In the genomic region with DNA sequence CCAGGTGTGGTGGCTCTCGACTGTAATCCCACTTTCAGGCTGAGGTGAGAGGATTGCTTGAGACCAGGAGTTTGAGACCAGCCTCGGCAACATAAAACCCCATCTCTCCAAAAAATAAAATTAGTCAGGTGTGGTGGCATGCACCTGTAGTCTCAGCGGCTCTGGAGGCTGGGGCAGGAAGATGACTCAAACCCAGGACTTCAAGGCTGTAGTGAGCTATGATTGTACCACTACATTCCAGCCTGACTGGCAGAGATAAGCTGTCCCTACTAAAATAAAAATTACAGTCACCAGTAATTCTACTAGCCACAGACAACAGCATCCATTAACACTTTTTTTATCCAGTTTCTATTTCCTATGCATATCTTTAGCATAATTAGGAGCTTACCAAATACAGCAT, we compare ENCODE assay signal across 20 cellular contexts.
DNase-seq lines count a peak whose midpoint lies in the region; ATAC-seq, FAIRE-seq and TF ChIP-seq lines count a peak whose summit lies in the region.
"Had no signal": no experiment of that assay in that cellular context is flagged by ENCODE, and none has a peak within 500 bp of the region (broad histone marks: within the 10 kb centered on the region; RNA-seq: fewer than 3 reads in every experiment).

No MANE protein-coding gene starts in this region.

- no peak for DNase-seq in activated CD4-positive, CD25-positive, alpha-beta regulatory T cell treated with anti-CD3 and anti-CD28 coated beads, Interleukin-2, amount 50 U/mL, for 72 hours
- DNase-seq in A172 (ENCODE audit: low spot score) = peak; percentile 78
- peak; percentile 7 for DNase-seq in PC-3
- DNase-seq in endothelial cell of umbilical vein (ENCODE audit: low read depth, low spot score) = peak; percentile 13
- no peak for DNase-seq in SHP77 treated with DMSO at 0.1 percent for 48 hours (lab: John Stamatoyannopoulos, UW)
- no peak for DNase-seq in GOT3 (lab: John Stamatoyannopoulos, UW)
- DNase-seq: CD4-positive, alpha-beta T cell; KG1; MM.1S; NCI-H2029; Peyer's patch; SK-N-SH had no signal

- no peaks in the 10 kb centered on the region for H3F3A ChIP-seq in PC-3 (ENCODE audit: low read length, unreplicated experiment)

- dilution Hi-C loops in endothelial cell of umbilical vein (cut with MboI; ENCODE audit: extremely low pct_ligation_motif_present, low sequenced_read_pairs) = no loop called here

- CTCF ChIA-PET in PC-3 (lab: Charles Lee) (no interaction called here), endothelial cell of umbilical vein (lab: Charles Lee) (interaction anchor here (0.9 to 1.5 kb wide), 3 partner anchors 11 to 54 kb away, joined by 3 to 6 read pairs (median 3); no protein-coding TSS in a partner anchor)

- H3K4me2 ChIP-seq in PC-3 (ENCODE audit: low read length) (no peak overlapping the region), endothelial cell of umbilical vein (ENCODE audit: insufficient read depth, low read length) (no peak overlapping the region)
- H3K4me2 ChIP-seq: BLaER1 treated with 17β-estradiol and CSF1 and Interleukin-3, amounts not matched to agents 10 nM and 100 nM; GM23338; SK-N-SH had no signal

- H3K4me3 ChIP-seq in PC-3 (ENCODE audit: low read length) (no peak overlapping the region), endothelial cell of umbilical vein (replicated peaks in 1 of 3; ENCODE audit: insufficient read depth in 1 of 3, low read depth in 1 of 3, low read length in 3 of 3) (no peak overlapping the region)
- H3K4me3 ChIP-seq: BLaER1 treated with 17β-estradiol and CSF1 and Interleukin-3, amounts not matched to agents 10 nM and 100 nM; GM23338; HAP-1; Peyer's patch had no signal

- no peak overlapping the region for H3K27ac ChIP-seq in PC-3 (ENCODE audit: low read length)
- no peak overlapping the region for H3K27ac ChIP-seq in endothelial cell of umbilical vein (ENCODE audit: insufficient read depth, low read depth, low read length)
- H3K27ac ChIP-seq: 22Rv1; BLaER1 treated with 17β-estradiol and CSF1 and Interleukin-3, amounts not matched to agents 10 nM and 100 nM; Peyer's patch had no signal

- POLR2A ChIA-PET in PC-3 (lab: Charles Lee; ENCODE audit: unreplicated experiment) (no interaction called here), endothelial cell of umbilical vein (lab: Charles Lee) (no interaction called here)

- ATAC-seq in activated CD4-positive, CD25-positive, alpha-beta regulatory T cell treated with anti-CD3 and anti-CD28 coated beads, Interleukin-2, amount 50 U/mL, for 24 hours = peak; percentile 64 to 70
- ATAC-seq in PC-3 (no peak), GM18907 (IDR thresholded peaks at IDR 0.05; ENCODE audit: unreplicated experiment) (no peak)
- ATAC-seq: GM23338 had no signal

- H3K4me1 ChIP-seq in PC-3 (ENCODE audit: insufficient read depth, low read length) (no peaks in the 10 kb centered on the region), endothelial cell of umbilical vein (ENCODE audit: control insufficient read depth, extremely low read depth, insufficient read depth, low read length) (peaks cover 7% of the 10 kb centered on the region)
- H3K4me1 ChIP-seq: BLaER1 treated with 17β-estradiol and CSF1 and Interleukin-3, amounts not matched to agents 10 nM and 100 nM; HAP-1; Peyer's patch had no signal

- BruUV-seq in PC-3 (replicated peaks; lab: Mats Ljungman, UMichigan) (no TSS peak), endothelial cell of umbilical vein (replicated peaks; lab: Mats Ljungman, UMichigan) (no TSS peak)

- no peak overlapping the region for H3K9ac ChIP-seq in PC-3 (ENCODE audit: low read length)
- H3K9ac ChIP-seq in endothelial cell of umbilical vein (replicated peaks; ENCODE audit: extremely low read depth, insufficient read depth, low read length) = no peak overlapping the region
- H3K9ac ChIP-seq: BLaER1 treated with 17β-estradiol and CSF1 and Interleukin-3, amounts not matched to agents 10 nM and 100 nM; SK-N-SH had no signal

- no peaks in the 10 kb centered on the region for H4K20me1 ChIP-seq in PC-3 (ENCODE audit: low read length)
- H4K20me1 ChIP-seq in endothelial cell of umbilical vein (replicated peaks; ENCODE audit: control insufficient read depth, extremely low read depth, insufficient read depth, low read length) = no peaks in the 10 kb centered on the region
- H4K20me1 ChIP-seq: BLaER1 treated with 17β-estradiol and CSF1 and Interleukin-3, amounts not matched to agents 10 nM and 100 nM had no signal

- peak; percentile 50 for FAIRE-seq in endothelial cell of umbilical vein (lab: Jason Lieb, UNC)
- FAIRE-seq: D721Med, G401.6 had no signal

- no peaks in the 10 kb centered on the region for H3K36me3 ChIP-seq in PC-3 (ENCODE audit: low read depth, low read length)
- no peaks in the 10 kb centered on the region for H3K36me3 ChIP-seq in endothelial cell of umbilical vein (ENCODE audit: control insufficient read depth in 2 of 2, extremely low read depth in 1 of 2, insufficient read depth in 2 of 2, low read length in 2 of 2)
- H3K36me3 ChIP-seq: BLaER1 treated with 17β-estradiol and CSF1 and Interleukin-3, amounts not matched to agents 10 nM and 100 nM; HAP-1; Peyer's patch had no signal

- no peaks in the 10 kb centered on the region for H3K79me2 ChIP-seq in PC-3 (ENCODE audit: low read length)
- no peaks in the 10 kb centered on the region for H3K79me2 ChIP-seq in endothelial cell of umbilical vein (ENCODE audit: control insufficient read depth, insufficient read depth, low read length)

- TF ChIP-seq POLR2A in endothelial cell of umbilical vein (IDR thresholded peaks at IDR 0.05; ENCODE audit: low read depth, low read length) = no peak

- H3K9me3 ChIP-seq in PC-3 (ENCODE audit: low read length) (no peaks in the 10 kb centered on the region), endothelial cell of umbilical vein (replicated peaks; ENCODE audit: control insufficient read depth, insufficient read depth, low read length) (no peaks in the 10 kb centered on the region)
- H3K9me3 ChIP-seq: HAP-1, Peyer's patch, SK-N-SH had no signal

- H3K9me2 ChIP-seq in PC-3 (replicated peaks; ENCODE audit: low read length) = no peaks in the 10 kb centered on the region
- H3K9me2 ChIP-seq: SK-N-SH had no signal

- H3K9me1 ChIP-seq in endothelial cell of umbilical vein (replicated peaks; ENCODE audit: control insufficient read depth, extremely low read depth, insufficient read depth, low read length) = no peaks in the 10 kb centered on the region

- no peak overlapping the region for H2AFZ ChIP-seq in PC-3 (ENCODE audit: low read length)
- no peak overlapping the region for H2AFZ ChIP-seq in endothelial cell of umbilical vein (ENCODE audit: low read depth, low read length)

- intact Hi-C loops in PC-3 (cut with micrococcal nuclease) = no loop called here
- intact Hi-C loops in endothelial cell of umbilical vein (cut with micrococcal nuclease) = no loop called here

- TF ChIP-seq CTCF in PC-3 (conservative IDR thresholded peaks at IDR 0.05; ENCODE audit: low read depth, low read length) (no peak), endothelial cell of umbilical vein (IDR thresholded peaks at IDR 0.05; ENCODE audit: extremely low read depth in 1 of 2, insufficient read depth in 1 of 2, low read depth in 1 of 2, low read length in 2 of 2) (no peak)

- H3K27me3 ChIP-seq in PC-3 (ENCODE audit: low read length) = no peaks in the 10 kb centered on the region; the same call in 1 of the 2 replicates
- H3K27me3 ChIP-seq in endothelial cell of umbilical vein (ENCODE audit: control insufficient read depth in 2 of 2, insufficient read depth in 2 of 2, low read length in 2 of 2) = no peaks in the 10 kb centered on the region
- H3K27me3 ChIP-seq: BLaER1 treated with 17β-estradiol and CSF1 and Interleukin-3, amounts not matched to agents 10 nM and 100 nM; Peyer's patch had no signal

TF ChIP-seq in endothelial cell of umbilical vein, 7 proteins besides CTCF, POLR2A, EP300 and RAD21:
- TF ChIP-seq MYC (IDR thresholded peaks at IDR 0.05; ENCODE audit: low read depth, low read length) = no peak
- TF ChIP-seq, protein P1, sequence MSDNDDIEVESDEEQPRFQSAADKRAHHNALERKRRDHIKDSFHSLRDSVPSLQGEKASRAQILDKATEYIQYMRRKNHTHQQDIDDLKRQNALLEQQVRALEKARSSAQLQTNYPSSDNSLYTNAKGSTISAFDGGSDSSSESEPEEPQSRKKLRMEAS (IDR thresholded peaks at IDR 0.05; ENCODE audit: insufficient read depth, insufficient read length) = no peak
- TF ChIP-seq POLR2AphosphoS5 (IDR thresholded peaks at IDR 0.05; ENCODE audit: insufficient read depth, low read depth, low read length) = no peak
- TF ChIP-seq JUN (IDR thresholded peaks at IDR 0.05; ENCODE audit: borderline replicate concordance, insufficient read depth, insufficient read length, low read depth) = no peak
- TF ChIP-seq GATA2 (IDR thresholded peaks at IDR 0.05; ENCODE audit: insufficient read depth, insufficient read length, low read depth, low read length) = peak; percentile 15
- TF ChIP-seq FOS (IDR thresholded peaks at IDR 0.05; ENCODE audit: borderline replicate concordance, insufficient read depth, low read length) = peak; percentile 20
- no peak for TF ChIP-seq EZH2 (IDR thresholded peaks at IDR 0.05; ENCODE audit: borderline replicate concordance, low read depth, low read length, severe bottlenecking)
TF ChIP-seq in endothelial cell of umbilical vein: peak in this region for 2.

Comparison
In these comparisons a context has a peak if more than half of its experiments do, and no peak if none do; other contexts are left out.
1. ATAC-seq: peak in activated CD4-positive, CD25-positive, alpha-beta regulatory T cell treated with anti-CD3 and anti-CD28 coated beads, Interleukin-2, amount 50 U/mL, for 24 hours (2 of 2); none in PC-3 (single experiment) and GM18907 (single experiment).
2. DNase-seq: peak in A172 (single experiment), PC-3 (single experiment) and endothelial cell of umbilical vein (single experiment); none in activated CD4-positive, CD25-positive, alpha-beta regulatory T cell treated with anti-CD3 and anti-CD28 coated beads, Interleukin-2, amount 50 U/mL, for 72 hours (single experiment), SHP77 treated with DMSO at 0.1 percent for 48 hours (single experiment) and GOT3 (single experiment).